ENCODE assay signal across 1 cellular context in the genomic region with DNA sequence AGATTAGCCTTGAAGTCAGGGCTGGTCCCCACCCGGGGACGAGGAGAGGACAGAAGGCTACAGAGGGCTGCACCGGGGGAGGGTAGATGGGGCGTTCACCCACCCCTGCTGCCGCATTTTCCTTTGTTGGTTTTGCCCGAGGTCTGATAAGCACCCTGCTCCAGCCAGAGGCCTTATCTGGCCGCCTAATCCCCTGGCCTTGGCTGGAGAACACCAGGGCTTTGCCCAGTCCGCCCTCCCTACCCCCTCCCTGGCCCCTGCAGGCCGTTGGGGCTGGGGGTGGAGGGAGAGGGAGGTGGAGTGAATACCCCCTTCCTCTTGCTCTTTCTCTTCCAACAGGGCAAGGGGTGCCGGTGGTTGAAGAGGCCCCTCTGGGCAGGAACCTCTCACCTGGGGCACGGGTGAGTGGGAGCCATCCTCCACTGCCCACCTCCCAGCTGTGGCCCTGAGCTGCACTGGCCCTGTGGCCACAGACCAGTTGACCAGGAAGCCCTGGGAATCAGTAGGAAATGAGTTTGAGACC.
TF ChIP-seq lines count a peak whose summit lies in the region.

No MANE protein-coding gene starts in this region.

TF ChIP-seq in GM23338, 12 proteins besides CTCF, POLR2A, EP300 and RAD21 (continued from another document):
- TF ChIP-seq, protein P1, sequence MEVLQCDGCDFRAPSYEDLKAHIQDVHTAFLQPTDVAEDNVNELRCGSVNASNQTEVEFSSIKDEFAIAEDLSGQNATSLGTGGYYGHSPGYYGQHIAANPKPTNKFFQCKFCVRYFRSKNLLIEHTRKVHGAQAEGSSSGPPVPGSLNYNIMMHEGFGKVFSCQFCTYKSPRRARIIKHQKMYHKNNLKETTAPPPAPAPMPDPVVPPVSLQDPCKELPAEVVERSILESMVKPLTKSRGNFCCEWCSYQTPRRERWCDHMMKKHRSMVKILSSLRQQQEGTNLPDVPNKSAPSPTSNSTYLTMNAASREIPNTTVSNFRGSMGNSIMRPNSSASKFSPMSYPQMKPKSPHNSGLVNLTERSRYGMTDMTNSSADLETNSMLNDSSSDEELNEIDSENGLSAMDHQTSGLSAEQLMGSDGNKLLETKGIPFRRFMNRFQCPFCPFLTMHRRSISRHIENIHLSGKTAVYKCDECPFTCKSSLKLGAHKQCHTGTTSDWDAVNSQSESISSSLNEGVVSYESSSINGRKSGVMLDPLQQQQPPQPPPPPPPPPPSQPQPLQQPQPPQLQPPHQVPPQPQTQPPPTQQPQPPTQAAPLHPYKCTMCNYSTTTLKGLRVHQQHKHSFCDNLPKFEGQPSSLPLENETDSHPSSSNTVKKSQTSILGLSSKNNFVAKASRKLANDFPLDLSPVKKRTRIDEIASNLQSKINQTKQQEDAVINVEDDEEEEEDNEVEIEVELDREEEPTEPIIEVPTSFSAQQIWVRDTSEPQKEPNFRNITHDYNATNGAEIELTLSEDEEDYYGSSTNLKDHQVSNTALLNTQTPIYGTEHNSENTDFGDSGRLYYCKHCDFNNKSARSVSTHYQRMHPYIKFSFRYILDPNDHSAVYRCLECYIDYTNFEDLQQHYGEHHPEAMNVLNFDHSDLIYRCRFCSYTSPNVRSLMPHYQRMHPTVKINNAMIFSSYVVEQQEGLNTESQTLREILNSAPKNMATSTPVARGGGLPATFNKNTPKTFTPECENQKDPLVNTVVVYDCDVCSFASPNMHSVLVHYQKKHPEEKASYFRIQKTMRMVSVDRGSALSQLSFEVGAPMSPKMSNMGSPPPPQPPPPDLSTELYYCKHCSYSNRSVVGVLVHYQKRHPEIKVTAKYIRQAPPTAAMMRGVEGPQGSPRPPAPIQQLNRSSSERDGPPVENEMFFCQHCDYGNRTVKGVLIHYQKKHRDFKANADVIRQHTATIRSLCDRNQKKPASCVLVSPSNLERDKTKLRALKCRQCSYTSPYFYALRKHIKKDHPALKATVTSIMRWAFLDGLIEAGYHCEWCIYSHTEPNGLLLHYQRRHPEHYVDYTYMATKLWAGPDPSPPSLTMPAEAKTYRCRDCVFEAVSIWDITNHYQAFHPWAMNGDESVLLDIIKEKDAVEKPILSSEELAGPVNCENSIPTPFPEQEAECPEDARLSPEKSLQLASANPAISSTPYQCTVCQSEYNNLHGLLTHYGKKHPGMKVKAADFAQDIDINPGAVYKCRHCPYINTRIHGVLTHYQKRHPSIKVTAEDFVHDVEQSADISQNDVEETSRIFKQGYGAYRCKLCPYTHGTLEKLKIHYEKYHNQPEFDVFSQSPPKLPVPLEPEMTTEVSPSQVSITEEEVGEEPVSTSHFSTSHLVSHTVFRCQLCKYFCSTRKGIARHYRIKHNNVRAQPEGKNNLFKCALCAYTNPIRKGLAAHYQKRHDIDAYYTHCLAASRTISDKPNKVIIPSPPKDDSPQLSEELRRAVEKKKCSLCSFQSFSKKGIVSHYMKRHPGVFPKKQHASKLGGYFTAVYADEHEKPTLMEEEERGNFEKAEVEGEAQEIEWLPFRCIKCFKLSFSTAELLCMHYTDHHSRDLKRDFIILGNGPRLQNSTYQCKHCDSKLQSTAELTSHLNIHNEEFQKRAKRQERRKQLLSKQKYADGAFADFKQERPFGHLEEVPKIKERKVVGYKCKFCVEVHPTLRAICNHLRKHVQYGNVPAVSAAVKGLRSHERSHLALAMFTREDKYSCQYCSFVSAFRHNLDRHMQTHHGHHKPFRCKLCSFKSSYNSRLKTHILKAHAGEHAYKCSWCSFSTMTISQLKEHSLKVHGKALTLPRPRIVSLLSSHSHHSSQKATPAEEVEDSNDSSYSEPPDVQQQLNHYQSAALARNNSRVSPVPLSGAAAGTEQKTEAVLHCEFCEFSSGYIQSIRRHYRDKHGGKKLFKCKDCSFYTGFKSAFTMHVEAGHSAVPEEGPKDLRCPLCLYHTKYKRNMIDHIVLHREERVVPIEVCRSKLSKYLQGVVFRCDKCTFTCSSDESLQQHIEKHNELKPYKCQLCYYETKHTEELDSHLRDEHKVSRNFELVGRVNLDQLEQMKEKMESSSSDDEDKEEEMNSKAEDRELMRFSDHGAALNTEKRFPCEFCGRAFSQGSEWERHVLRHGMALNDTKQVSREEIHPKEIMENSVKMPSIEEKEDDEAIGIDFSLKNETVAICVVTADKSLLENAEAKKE (CRISPR knock-in tag; IDR thresholded peaks at IDR 0.05) = no peak
- TF ChIP-seq, protein P2, sequence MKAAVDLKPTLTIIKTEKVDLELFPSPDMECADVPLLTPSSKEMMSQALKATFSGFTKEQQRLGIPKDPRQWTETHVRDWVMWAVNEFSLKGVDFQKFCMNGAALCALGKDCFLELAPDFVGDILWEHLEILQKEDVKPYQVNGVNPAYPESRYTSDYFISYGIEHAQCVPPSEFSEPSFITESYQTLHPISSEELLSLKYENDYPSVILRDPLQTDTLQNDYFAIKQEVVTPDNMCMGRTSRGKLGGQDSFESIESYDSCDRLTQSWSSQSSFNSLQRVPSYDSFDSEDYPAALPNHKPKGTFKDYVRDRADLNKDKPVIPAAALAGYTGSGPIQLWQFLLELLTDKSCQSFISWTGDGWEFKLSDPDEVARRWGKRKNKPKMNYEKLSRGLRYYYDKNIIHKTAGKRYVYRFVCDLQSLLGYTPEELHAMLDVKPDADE (IDR thresholded peaks at IDR 0.05) = no peak
- TF ChIP-seq POLR2AphosphoS5 (IDR thresholded peaks at IDR 0.05; ENCODE audit: low read depth) (no peak), NANOG (IDR thresholded peaks at IDR 0.05; ENCODE audit: borderline replicate concordance) (no peak), ZNF331 (CRISPR knock-in tag; IDR thresholded peaks at IDR 0.05; ENCODE audit: low read depth) (no peak), JUNB (IDR thresholded peaks at IDR 0.05; ENCODE audit: unreplicated experiment) (no peak)
